Comparison of ENCODE assay signal across 1 cellular context in genomic region chr16:70571623-70572022, GRCh38.
TF ChIP-seq lines count a peak whose summit lies in the region.

No MANE protein-coding gene starts in this region.

TF ChIP-seq in IMR-90, 13 proteins besides CTCF, POLR2A, EP300 and RAD21:
- no peak for TF ChIP-seq ELK1 (IDR thresholded peaks at IDR 0.05; ENCODE audit: borderline replicate concordance, low read depth, low read length)
TF ChIP-seq in IMR-90: peak in this region for 0.
